14 cellular contexts compared by ENCODE assay signal in genomic region chr16:31718998-31719397, GRCh38.
DNase-seq lines count a peak whose midpoint lies in the region; ATAC-seq and TF ChIP-seq lines count a peak whose summit lies in the region.
"Had no signal": no experiment of that assay in that cellular context is flagged by ENCODE, and none has a peak within 500 bp of the region (broad histone marks: within the 10 kb centered on the region; RNA-seq: fewer than 3 reads in every experiment).

No MANE protein-coding gene starts in this region.

- H3K4me3 ChIP-seq in LNCaP clone FGC (ENCODE audit: low read depth, low read length) (no peak overlapping the region), fibroblast of villous mesenchyme (ENCODE audit: low read depth, low read length) (no peak overlapping the region)
- H3K4me3 ChIP-seq: A549 had no signal

- no peak overlapping the region for H3K27ac Mint-ChIP-seq in immature natural killer cell
- H3K27ac Mint-ChIP-seq: CD4-positive, alpha-beta memory T cell had no signal

- no peaks in the 10 kb centered on the region for H3K9me3 Mint-ChIP-seq in immature natural killer cell

- H3K4me3 Mint-ChIP-seq in immature natural killer cell = no peak overlapping the region
- H3K4me3 Mint-ChIP-seq: CD4-positive, alpha-beta memory T cell had no signal

- H3K36me3 Mint-ChIP-seq in immature natural killer cell = peaks cover 7 to 13% (median 7%) of the 10 kb centered on the region in 3 donors

- peak; percentile 54 for ATAC-seq in left lobe of liver
- ATAC-seq: A549, HCT116, HepG2 had no signal

- peak; percentile 29 for DNase-seq in DMS 273 treated with DMSO at 0.1 percent for 48 hours (lab: John Stamatoyannopoulos, UW)
- peak; percentile 14 for DNase-seq in LNCaP clone FGC (ENCODE audit: low read depth)
- DNase-seq in fibroblast of villous mesenchyme (ENCODE audit: low read depth) = peak; percentile 23
- no peak for DNase-seq in left lobe of liver (ENCODE audit: low spot score)
- DNase-seq in mucosa of gallbladder (ENCODE audit: low spot score) = no peak
- no peak for DNase-seq in activated CD8-positive, alpha-beta memory T cell treated with anti-CD3 and anti-CD28 coated beads, Interleukin-2, amount 50 U/mL, for 4 hours
- no peak for DNase-seq in immature natural killer cell
- DNase-seq: BE2C; CD4-positive, alpha-beta memory T cell; DND-41; GF-D8 had no signal

- peaks cover 54 to 85% of the 10 kb centered on the region in 2 donors for H3K4me1 Mint-ChIP-seq in immature natural killer cell

- H3K27me3 Mint-ChIP-seq in immature natural killer cell (ENCODE audit: low read depth in 3 of 3) = peaks cover 0 to 8% (median 0%) of the 10 kb centered on the region in 3 donors
- H3K27me3 Mint-ChIP-seq: CD4-positive, alpha-beta memory T cell had no signal

- TF ChIP-seq CTCF in LNCaP clone FGC (IDR thresholded peaks at IDR 0.05; ENCODE audit: control insufficient read depth, extremely low read depth, insufficient read depth) (no peak), fibroblast of villous mesenchyme (IDR thresholded peaks at IDR 0.05; ENCODE audit: insufficient read depth, low read depth, low read length) (no peak)

Comparison
In these comparisons a context has a peak if more than half of its experiments do, and no peak if none do; other contexts are left out.
1. DNase-seq: peak in DMS 273 treated with DMSO at 0.1 percent for 48 hours (single experiment), LNCaP clone FGC (single experiment) and fibroblast of villous mesenchyme (single experiment); none in left lobe of liver (single experiment), mucosa of gallbladder (single experiment), activated CD8-positive, alpha-beta memory T cell treated with anti-CD3 and anti-CD28 coated beads, Interleukin-2, amount 50 U/mL, for 4 hours (single experiment) and immature natural killer cell (0 of 3).